Comparison of ENCODE assay signal across 25 cellular contexts in the genomic region with DNA sequence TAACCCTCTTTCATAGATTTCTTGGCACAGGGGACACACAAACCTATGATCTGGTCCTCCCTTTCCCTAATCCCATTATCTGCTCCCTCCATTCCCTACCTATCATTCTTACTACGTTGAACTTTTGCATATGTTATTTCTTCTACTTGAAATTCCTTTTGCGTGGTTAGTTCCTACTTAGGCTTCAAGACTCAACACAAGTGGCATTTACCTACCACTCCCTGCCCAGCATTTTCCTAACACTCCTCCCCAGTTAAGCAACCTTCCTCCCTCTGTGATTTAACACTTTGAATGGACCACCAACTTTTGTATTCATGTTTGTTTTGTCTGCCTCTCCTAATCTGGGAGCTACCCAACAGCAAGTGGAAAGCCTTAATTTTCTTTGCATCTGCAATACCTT.
DNase-seq lines count a peak whose midpoint lies in the region; ATAC-seq, FAIRE-seq and TF ChIP-seq lines count a peak whose summit lies in the region.
"Had no signal": no experiment of that assay in that cellular context is flagged by ENCODE, and none has a peak within 500 bp of the region (broad histone marks: within the 10 kb centered on the region; RNA-seq: fewer than 3 reads in every experiment).

No MANE protein-coding gene starts in this region.

- H4K8ac ChIP-seq in H1 (ENCODE audit: extremely low read depth, insufficient read depth, low read length) = no peak overlapping the region

- H2BK12ac ChIP-seq in H1 (ENCODE audit: low read depth, low read length) = no peak overlapping the region

- CTCF ChIA-PET in H1 (lab: Charles Lee; ENCODE audit: partially characterized antibody) (no interaction called here), Calu3 (lab: Charles Lee) (no interaction called here)

- H3K36me3 ChIP-seq in H1 (ENCODE audit: control insufficient read depth in 2 of 4, insufficient read depth in 4 of 4, low read length in 3 of 4) = no peaks in the 10 kb centered on the region
- no peaks in the 10 kb centered on the region for H3K36me3 ChIP-seq in lower lobe of right lung
- no peaks in the 10 kb centered on the region for H3K36me3 ChIP-seq in upper lobe of right lung
- H3K36me3 ChIP-seq in H7 (replicated peaks; ENCODE audit: control insufficient read depth, insufficient read depth, low read length) = no peaks in the 10 kb centered on the region
- H3K36me3 ChIP-seq: BLaER1 had no signal

- H3K9me3 ChIP-seq in H1 (ENCODE audit: insufficient read depth in 2 of 2, low read depth in 1 of 2, low read length in 1 of 2) (no peaks in the 10 kb centered on the region; a peak in 1 of 4 replicates), lower lobe of right lung (no peaks in the 10 kb centered on the region), upper lobe of right lung (no peaks in the 10 kb centered on the region)
- H3K9me3 ChIP-seq: BLaER1, Caco-2 had no signal

- H4K5ac ChIP-seq in H1 (ENCODE audit: insufficient read length, low read depth, low read length) = no peak overlapping the region

- H3K18ac ChIP-seq in H1 (ENCODE audit: extremely low read depth, low read length) = no peak overlapping the region

- H3K27ac Mint-ChIP-seq in Calu3 (ENCODE audit: unreplicated experiment) = no peak overlapping the region
- H3K27ac Mint-ChIP-seq: B cell; CD4-positive, CD25-positive, alpha-beta regulatory T cell; CD8-positive, alpha-beta T cell; H9 had no signal

- FAIRE-seq in GM19239 (lab: Jason Lieb, UNC) (no peak), H1 (lab: Jason Lieb, UNC) (no peak)
- FAIRE-seq: A204.1, D721Med, GM12878, GM18507 had no signal

- no peak overlapping the region for H2BK15ac ChIP-seq in H1 (ENCODE audit: low read length)

- H3K9me3 Mint-ChIP-seq in Calu3 (ENCODE audit: low read depth, unreplicated experiment) = peaks cover 20% of the 10 kb centered on the region
- H3K9me3 Mint-ChIP-seq: H9 had no signal

- ATAC-seq in lower lobe of right lung (peak; percentile 51 to 54), upper lobe of right lung (peak; percentile 67), HG03565 (IDR thresholded peaks at IDR 0.05; ENCODE audit: unreplicated experiment) (no peak)
- ATAC-seq: CD8-positive, alpha-beta T cell; GM12878; HCT116 had no signal

- no peaks in the 10 kb centered on the region for H4K20me1 ChIP-seq in H1 (replicated peaks in 1 of 2; ENCODE audit: control insufficient read depth in 1 of 2, insufficient read depth in 2 of 2, low read length in 2 of 2)
- H4K20me1 ChIP-seq: BLaER1 had no signal

- no peaks in the 10 kb centered on the region for H3K36me3 Mint-ChIP-seq in Calu3 (ENCODE audit: insufficient read depth, unreplicated experiment)
- H3K36me3 Mint-ChIP-seq: CD4-positive, CD25-positive, alpha-beta regulatory T cell; CD8-positive, alpha-beta T cell had no signal

- H3K27me3 ChIP-seq in H1 (replicated peaks in 1 of 4; ENCODE audit: control insufficient read depth in 3 of 4, extremely low read depth in 1 of 4, insufficient read depth in 3 of 4, low read length in 3 of 4) (no peaks in the 10 kb centered on the region), lower lobe of right lung (ENCODE audit: low read depth) (no peaks in the 10 kb centered on the region), upper lobe of right lung (no peaks in the 10 kb centered on the region), H7 (ENCODE audit: control insufficient read depth, insufficient read depth, low read length) (no peaks in the 10 kb centered on the region)
- H3K27me3 ChIP-seq: BLaER1 had no signal

- H2BK120ac ChIP-seq in H1 (replicated peaks; ENCODE audit: low read depth, low read length) = no peak overlapping the region

- no peaks in the 10 kb centered on the region for H3K79me1 ChIP-seq in H1 (ENCODE audit: low read depth, low read length)

- H3K27ac ChIP-seq in H1 (ENCODE audit: low read depth, low read length) (no peak overlapping the region), lower lobe of right lung (no peak overlapping the region), upper lobe of right lung (no peak overlapping the region)
- H3K27ac ChIP-seq: 22Rv1, BLaER1, C4-2B had no signal

- WGBS in H1 (ENCODE audit: extremely low coverage in 1 of 2, insufficient coverage in 1 of 2, insufficient read length in 1 of 2, insufficient replicate concordance in 2 of 2, low coverage in 1 of 2, low lambda C conversion rate in 2 of 2, missing lambda C conversion rate in 1 of 2), 2 experiments = 82% methylated on average over 2 of the region's 2 CpGs; no CpG with 5 or more reads in 1 of the 2 experiments

- H3K4me1 ChIP-seq in H1 (replicated peaks in 1 of 4; ENCODE audit: control insufficient read depth in 3 of 4, insufficient read depth in 4 of 4, low read length in 3 of 4) (peaks cover 0 to under 1% (median 0%) of the 10 kb centered on the region in 4 experiments; a peak in 2 of 7 replicates), lower lobe of right lung (no peaks in the 10 kb centered on the region), upper lobe of right lung (no peaks in the 10 kb centered on the region)
- H3K4me1 ChIP-seq: BLaER1, Caco-2 had no signal

- TF ChIP-seq POLR2A in H1 (IDR thresholded peaks at IDR 0.05; ENCODE audit: control extremely low read depth in 1 of 2, low read depth in 2 of 2, low read length in 2 of 2) = no peak

- no peak overlapping the region for H2BK5ac ChIP-seq in H1 (ENCODE audit: low read depth, low read length)

- no TSS peak for BruUV-seq in Calu3 (replicated peaks; lab: Mats Ljungman, UMichigan)

- H3K56ac ChIP-seq in H1 (replicated peaks; ENCODE audit: insufficient read length, low read depth, low read length) = no peak overlapping the region

- H3K9ac ChIP-seq in H1 (replicated peaks in 1 of 4; ENCODE audit: extremely low read depth in 1 of 4, low read depth in 3 of 4, low read length in 3 of 4) = no peak overlapping the region
- H3K9ac ChIP-seq: BLaER1 had no signal

- no peak for TF ChIP-seq EP300 in H1 (IDR thresholded peaks at IDR 0.05; ENCODE audit: borderline replicate concordance in 1 of 2, low read depth in 2 of 2, low read length in 2 of 2)

- TF ChIP-seq CTCF in H1 (IDR thresholded peaks at IDR 0.05; ENCODE audit: control extremely low read depth in 1 of 3, insufficient read depth in 1 of 3, low read depth in 1 of 3, low read length in 3 of 3) (no peak), lower lobe of right lung (IDR thresholded peaks at IDR 0.05) (no peak), upper lobe of right lung (IDR thresholded peaks at IDR 0.05) (no peak), Calu3 (IDR thresholded peaks at IDR 0.05; ENCODE audit: unreplicated experiment) (no peak)

- H3K4me2 ChIP-seq in H1 (ENCODE audit: insufficient read depth in 1 of 2, low read depth in 2 of 2, low read length in 2 of 2) = no peak overlapping the region
- H3K4me2 ChIP-seq: BLaER1 had no signal

- H3K4me1 Mint-ChIP-seq in Calu3 (ENCODE audit: low read depth, unreplicated experiment) = no peaks in the 10 kb centered on the region
- H3K4me1 Mint-ChIP-seq: B cell; CD4-positive, CD25-positive, alpha-beta regulatory T cell had no signal

- no peak overlapping the region for H3K4ac ChIP-seq in H1 (replicated peaks; ENCODE audit: insufficient read length, low read depth, low read length)

- H3K79me2 ChIP-seq in H1 (ENCODE audit: control insufficient read depth in 1 of 2, insufficient read depth in 2 of 2, low read length in 2 of 2) = no peaks in the 10 kb centered on the region

- intact Hi-C loops in lower lobe of right lung (cut with DNase I) = no loop called here
- intact Hi-C loops in upper lobe of right lung (cut with DNase I) = no loop called here
- intact Hi-C loops in Calu3 (cut with micrococcal nuclease; ENCODE audit: unreplicated experiment) = no loop called here

- no peaks in the 10 kb centered on the region for H3K27me3 Mint-ChIP-seq in Calu3 (ENCODE audit: unreplicated experiment)
- H3K27me3 Mint-ChIP-seq: B cell; CD4-positive, CD25-positive, alpha-beta regulatory T cell had no signal

- no peak for TF ChIP-seq RAD21 in H1 (IDR thresholded peaks at IDR 0.05 in 1 of 2, conservative IDR thresholded peaks at IDR 0.05 in 1 of 2; ENCODE audit: low read depth in 2 of 2, low read length in 2 of 2)

- H2AFZ ChIP-seq in H1 (ENCODE audit: low read length) = peak overlapping the region; percentile 73; the same call in 1 of the 2 replicates

- no peak overlapping the region for H3K23ac ChIP-seq in H1 (ENCODE audit: insufficient read length)

- no peaks in the 10 kb centered on the region for H3K23me2 ChIP-seq in H1 (ENCODE audit: low read depth, low read length)

- H3K4me3 ChIP-seq in H1 (ENCODE audit: extremely low read depth in 1 of 4, insufficient read depth in 2 of 4, low read depth in 3 of 4, low read length in 4 of 4) = no peak overlapping the region
- H3K4me3 ChIP-seq in lower lobe of right lung = no peak overlapping the region
- no peak overlapping the region for H3K4me3 ChIP-seq in upper lobe of right lung
- H3K4me3 ChIP-seq in H7 (ENCODE audit: insufficient read depth, low read depth, low read length) = no peak overlapping the region
- H3K4me3 ChIP-seq: BLaER1, GM12878 had no signal

- POLR2A ChIA-PET in H1 (lab: Charles Lee; ENCODE audit: partially characterized antibody) = no interaction called here

- H3K14ac ChIP-seq in H1 (ENCODE audit: insufficient read length) = no peak overlapping the region

- H4K91ac ChIP-seq in H1 (replicated peaks; ENCODE audit: insufficient read length, low read length) = no peak overlapping the region

- DNase-seq in GM19239 (ENCODE audit: insufficient read length, low spot score) (peak; percentile 3), H1 (ENCODE audit: low read depth in 1 of 2, low spot score in 2 of 2) (no peak), lower lobe of right lung (no peak), upper lobe of right lung (no peak), H7 (no peak), Calu3 (no peak)
- DNase-seq: Caco-2; CD4-positive, CD25-positive, alpha-beta regulatory T cell; CD8-positive, alpha-beta T cell; DMS 273 treated with DMSO at 0.1 percent for 48 hours; DMS79; EL; GDM1; GOT3; H9 had no signal

- no peak overlapping the region for H2AK5ac ChIP-seq in H1 (ENCODE audit: low read depth, low read length)

- H2BK20ac ChIP-seq in H1 (ENCODE audit: low read length) = no peak overlapping the region

- H3K4me3 Mint-ChIP-seq in Calu3 (ENCODE audit: low read depth, unreplicated experiment) = no peak overlapping the region
- H3K4me3 Mint-ChIP-seq: B cell; CD4-positive, CD25-positive, alpha-beta regulatory T cell; CD8-positive, alpha-beta T cell; H9 had no signal

TF ChIP-seq in H1, 55 proteins besides CTCF, POLR2A, EP300 and RAD21 (continues in another document):
- TF ChIP-seq RNF2 (IDR thresholded peaks at IDR 0.05; ENCODE audit: borderline replicate concordance, low read depth, low read length, missing control alignments, poor library complexity, severe bottlenecking) (no peak), TAF7 (optimal IDR thresholded peaks at IDR 0.05; ENCODE audit: borderline replicate concordance, low read depth, low read length) (no peak), GTF2F1 (IDR thresholded peaks at IDR 0.05; ENCODE audit: borderline replicate concordance, low read depth, low read length) (no peak), BCL11A (IDR thresholded peaks at IDR 0.05; ENCODE audit: low read depth in 2 of 2, low read length in 2 of 2) (no peak)
